39 cellular contexts compared by ENCODE assay signal in the genomic region with DNA sequence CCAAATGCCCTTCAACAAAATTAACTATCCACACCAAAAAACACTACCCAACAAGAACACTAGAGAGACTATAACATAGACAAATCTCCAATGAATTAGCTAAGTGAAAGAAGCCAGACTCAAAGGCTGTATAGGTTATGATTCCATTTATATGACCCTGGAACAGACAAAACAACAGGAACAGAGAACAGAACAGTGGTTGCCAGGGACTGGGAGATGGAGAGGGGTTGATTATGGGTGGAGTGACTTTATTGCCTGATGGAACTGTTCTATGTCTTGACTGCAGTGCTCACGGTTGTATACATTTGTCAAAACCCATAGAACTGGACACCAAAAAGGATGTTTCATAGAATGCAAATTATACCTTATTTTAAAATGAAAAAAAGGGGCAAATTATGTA. TPM values are rescaled to one million over a fixed set of nuclear protein-coding genes. Genes with fewer than 3 reads are reported as not detected.
"Had no signal": no experiment of that assay in that cellular context is flagged by ENCODE, and none has a peak within 500 bp of the region (broad histone marks: within the 10 kb centered on the region; RNA-seq: fewer than 3 reads in every experiment).

No MANE protein-coding gene starts in this region.

- H3K27ac Mint-ChIP-seq: activated naive CD4-positive, alpha-beta T cell treated with anti-CD3 and anti-CD28 coated beads for 36 hours; activated naive CD4-positive, alpha-beta T cell treated with anti-CD3 and anti-CD28 coated beads, Interleukin-2, amount 10 ng/mL, durations not matched to agents 7 days and 5 days; activated naive CD4-positive, alpha-beta T cell treated with anti-CD3 and anti-CD28 coated beads, Interleukin-2, amount 50 U/mL, for 24 hours; activated naive CD4-positive, alpha-beta T cell treated with anti-CD3 and anti-CD28 coated beads, Interleukin-2, amount 50 U/mL, for 72 hours; activated naive CD8-positive, alpha-beta T cell; activated naive CD8-positive, alpha-beta T cell treated with anti-CD3 and anti-CD28 coated beads for 36 hours; activated naive CD8-positive, alpha-beta T cell treated with anti-CD3 and anti-CD28 coated beads, Interleukin-2, amount 10 ng/mL, durations not matched to agents 7 days and 5 days; activated naive CD8-positive, alpha-beta T cell treated with anti-CD3 and anti-CD28 coated beads, Interleukin-2, amount 50 U/mL, for 24 hours; activated T-cell treated with anti-CD3 and anti-CD28 coated beads, Interleukin-2, amount 50 U/mL, for 24 hours; activated T-cell treated with anti-CD3 and anti-CD28 coated beads, Interleukin-2, amount 50 U/mL, for 72 hours; activated T-helper 1 cell treated with anti-CD3 and anti-CD28 coated beads, Interleukin-12 subunit alpha, Interleukin-12 subunit beta, Interleukin-2, Interleukin-4 antibody, amounts not matched to agents 30 ng/mL and 10 ng/mL and 1 ng/mL, durations not matched to agents 14 hours and 24 hours and 36 hours; activated T-helper 17 cell treated with anti-CD3 and anti-CD28 coated beads, Interleukin-2, amount 50 U/mL, for 72 hours; activated T-helper 2 cell treated with anti-CD3 and anti-CD28 coated beads, Interferon-gamma antibody, Interleukin-2, Interleukin-4, amounts not matched to agents 10 μg/mL and 5 μg/mL and 100 μg/mL, durations not matched to agents 14 hours and 24 hours and 36 hours; brain had no signal

- H3K27me3 Mint-ChIP-seq: activated naive CD4-positive, alpha-beta T cell treated with anti-CD3 and anti-CD28 coated beads, Interleukin-2, amount 10 ng/mL, durations not matched to agents 7 days and 5 days; activated naive CD4-positive, alpha-beta T cell treated with anti-CD3 and anti-CD28 coated beads, Interleukin-2, amount 50 U/mL, for 24 hours; activated naive CD8-positive, alpha-beta T cell; activated T-cell treated with anti-CD3 and anti-CD28 coated beads, Interleukin-2, amount 50 U/mL, for 24 hours; activated T-helper 17 cell treated with anti-CD3 and anti-CD28 coated beads, Interleukin-2, amount 50 U/mL, for 72 hours; central memory CD8-positive, alpha-beta T cell had no signal

- H3K36me3 Mint-ChIP-seq: activated naive CD4-positive, alpha-beta T cell treated with anti-CD3 and anti-CD28 coated beads, Interleukin-2, amount 50 U/mL, for 24 hours; activated naive CD4-positive, alpha-beta T cell treated with anti-CD3 and anti-CD28 coated beads, Interleukin-2, amount 50 U/mL, for 72 hours; activated naive CD8-positive, alpha-beta T cell; activated naive CD8-positive, alpha-beta T cell treated with anti-CD3 and anti-CD28 coated beads for 36 hours; brain had no signal

- H3K4me3 ChIP-seq: adrenal gland, ascending aorta, body of pancreas, breast epithelium, cardiac muscle cell had no signal

- H3K9me3 Mint-ChIP-seq: activated naive CD4-positive, alpha-beta T cell treated with anti-CD3 and anti-CD28 coated beads for 36 hours; activated naive CD4-positive, alpha-beta T cell treated with anti-CD3 and anti-CD28 coated beads, Interleukin-2, amount 10 ng/mL, durations not matched to agents 7 days and 5 days; activated naive CD4-positive, alpha-beta T cell treated with anti-CD3 and anti-CD28 coated beads, Interleukin-2, amount 50 U/mL, for 24 hours; activated naive CD4-positive, alpha-beta T cell treated with anti-CD3 and anti-CD28 coated beads, Interleukin-2, amount 50 U/mL, for 72 hours; activated naive CD8-positive, alpha-beta T cell treated with anti-CD3 and anti-CD28 coated beads for 36 hours; activated naive CD8-positive, alpha-beta T cell treated with anti-CD3 and anti-CD28 coated beads, Interleukin-2, amount 10 ng/mL, durations not matched to agents 7 days and 5 days; activated naive CD8-positive, alpha-beta T cell treated with anti-CD3 and anti-CD28 coated beads, Interleukin-2, amount 50 U/mL, for 24 hours; activated T-cell treated with anti-CD3 and anti-CD28 coated beads, Interleukin-2, amount 50 U/mL, for 24 hours; activated T-cell treated with anti-CD3 and anti-CD28 coated beads, Interleukin-2, amount 50 U/mL, for 4 hours; activated T-cell treated with anti-CD3 and anti-CD28 coated beads, Interleukin-2, amount 50 U/mL, for 72 hours; activated T-helper 1 cell treated with anti-CD3 and anti-CD28 coated beads, Interleukin-12 subunit alpha, Interleukin-12 subunit beta, Interleukin-2, Interleukin-4 antibody, amounts not matched to agents 30 ng/mL and 10 ng/mL and 1 ng/mL, durations not matched to agents 14 hours and 24 hours and 36 hours; activated T-helper 17 cell treated with anti-CD3 and anti-CD28 coated beads, Interleukin-2, amount 50 U/mL, for 72 hours; activated T-helper 2 cell treated with anti-CD3 and anti-CD28 coated beads, Interferon-gamma antibody, Interleukin-2, Interleukin-4, amounts not matched to agents 10 μg/mL and 5 μg/mL and 100 μg/mL, durations not matched to agents 14 hours and 24 hours and 36 hours; brain; central memory CD8-positive, alpha-beta T cell had no signal

- ATAC-seq: activated naive CD4-positive, alpha-beta T cell treated with anti-CD3 and anti-CD28 coated beads, Interleukin-2, amount 50 U/mL, for 72 hours; activated naive CD8-positive, alpha-beta T cell treated with anti-CD3 and anti-CD28 coated beads, Interleukin-2, amount 50 U/mL, for 24 hours; activated T-cell treated with anti-CD3 and anti-CD28 coated beads, Interleukin-2, amount 50 U/mL, for 4 hours; activated T-cell treated with anti-CD3 and anti-CD28 coated beads, Interleukin-2, amount 50 U/mL, for 72 hours; activated T-helper 17 cell treated with anti-CD3 and anti-CD28 coated beads, Interleukin-2, amount 50 U/mL, for 72 hours; body of pancreas had no signal

- H3K4me1 ChIP-seq: adrenal gland, ascending aorta, body of pancreas, breast epithelium had no signal

- H3K4me3 Mint-ChIP-seq: activated naive CD4-positive, alpha-beta T cell treated with anti-CD3 and anti-CD28 coated beads for 36 hours; activated naive CD4-positive, alpha-beta T cell treated with anti-CD3 and anti-CD28 coated beads, Interleukin-2, amount 10 ng/mL, durations not matched to agents 7 days and 5 days; activated naive CD4-positive, alpha-beta T cell treated with anti-CD3 and anti-CD28 coated beads, Interleukin-2, amount 50 U/mL, for 24 hours; activated naive CD8-positive, alpha-beta T cell; activated naive CD8-positive, alpha-beta T cell treated with anti-CD3 and anti-CD28 coated beads for 36 hours; activated naive CD8-positive, alpha-beta T cell treated with anti-CD3 and anti-CD28 coated beads, Interleukin-2, amount 10 ng/mL, durations not matched to agents 7 days and 5 days; activated naive CD8-positive, alpha-beta T cell treated with anti-CD3 and anti-CD28 coated beads, Interleukin-2, amount 50 U/mL, for 24 hours; activated T-cell treated with anti-CD3 and anti-CD28 coated beads, Interleukin-2, amount 50 U/mL, for 24 hours; activated T-cell treated with anti-CD3 and anti-CD28 coated beads, Interleukin-2, amount 50 U/mL, for 4 hours; activated T-cell treated with anti-CD3 and anti-CD28 coated beads, Interleukin-2, amount 50 U/mL, for 72 hours; activated T-helper 1 cell treated with anti-CD3 and anti-CD28 coated beads, Interleukin-12 subunit alpha, Interleukin-12 subunit beta, Interleukin-2, Interleukin-4 antibody, amounts not matched to agents 30 ng/mL and 10 ng/mL and 1 ng/mL, durations not matched to agents 14 hours and 24 hours and 36 hours; activated T-helper 17 cell treated with anti-CD3 and anti-CD28 coated beads, Interleukin-2, amount 50 U/mL, for 72 hours; brain; central memory CD8-positive, alpha-beta T cell had no signal

- DNase-seq: activated effector memory CD4-positive, alpha-beta T cell treated with anti-CD3 and anti-CD28 coated beads, Interleukin-2, amount 50 U/mL, for 16 hours; activated effector memory CD4-positive, alpha-beta T cell treated with Interleukin-2 at 50 U/mL for 16 hours; activated gamma-delta T cell; activated gamma-delta T cell treated with Interleukin-2 at 50 U/mL for 16 hours; activated naive CD4-positive, alpha-beta T cell; activated naive CD4-positive, alpha-beta T cell treated with anti-CD3 and anti-CD28 coated beads for 36 hours; activated naive CD4-positive, alpha-beta T cell treated with anti-CD3 and anti-CD28 coated beads, Interleukin-2, amount 10 ng/mL, durations not matched to agents 7 days and 5 days; activated naive CD4-positive, alpha-beta T cell treated with anti-CD3 and anti-CD28 coated beads, Interleukin-2, amount 50 U/mL, for 16 hours; activated naive CD4-positive, alpha-beta T cell treated with Interleukin-2 at 50 U/mL for 16 hours; activated naive CD8-positive, alpha-beta T cell treated with anti-CD3 and anti-CD28 coated beads for 36 hours; activated naive CD8-positive, alpha-beta T cell treated with anti-CD3 and anti-CD28 coated beads, Interleukin-2, amount 10 ng/mL, durations not matched to agents 7 days and 5 days; activated naive CD8-positive, alpha-beta T cell treated with anti-CD3 and anti-CD28 coated beads, Interleukin-2, amount 50 U/mL, for 24 hours; activated T-cell treated with anti-CD3 and anti-CD28 coated beads for 4 hours; activated T-cell treated with anti-CD3 and anti-CD28 coated beads, Interleukin-2, amount 50 U/mL, for 1 hour; activated T-cell treated with anti-CD3 and anti-CD28 coated beads, Interleukin-2, amount 50 U/mL, for 24 hours; activated T-cell treated with anti-CD3 and anti-CD28 coated beads, Interleukin-2, amount 50 U/mL, for 4 hours; activated T-cell treated with anti-CD3 and anti-CD28 coated beads, Interleukin-2, amount 50 U/mL, for 48 hours; activated T-cell treated with anti-CD3 and anti-CD28 coated beads, Interleukin-2, amount 50 U/mL, for 72 hours; adrenal gland; amniotic stem cell; amygdala; anterior cingulate cortex; aorta; body of pancreas; brain microvascular endothelial cell; caudate nucleus; central memory CD4-positive, alpha-beta T cell; cerebellar nuclear complex had no signal

- H3K36me3 ChIP-seq: adrenal gland, ascending aorta, brain microvascular endothelial cell, breast epithelium, cardiac muscle cell had no signal

- H3K27ac ChIP-seq: adrenal gland, ascending aorta, body of pancreas, brain microvascular endothelial cell, breast epithelium, cardiac muscle cell had no signal

- H3K27me3 ChIP-seq: adrenal gland, ascending aorta, body of pancreas, brain microvascular endothelial cell, breast epithelium, cardiac muscle cell had no signal

- H3K9me3 ChIP-seq: adrenal gland, ascending aorta, body of pancreas, breast epithelium had no signal

- H3K4me1 Mint-ChIP-seq: activated T-helper 17 cell treated with anti-CD3 and anti-CD28 coated beads, Interleukin-2, amount 50 U/mL, for 72 hours; brain had no signal

RNA-seq across cellular contexts. Expression of a gene that starts 14.9 kb away (rescaled TPM):
- total RNA-seq: cardiac muscle cell had no signal
